ENCODE assay signal across 8 cellular contexts in the genomic region with DNA sequence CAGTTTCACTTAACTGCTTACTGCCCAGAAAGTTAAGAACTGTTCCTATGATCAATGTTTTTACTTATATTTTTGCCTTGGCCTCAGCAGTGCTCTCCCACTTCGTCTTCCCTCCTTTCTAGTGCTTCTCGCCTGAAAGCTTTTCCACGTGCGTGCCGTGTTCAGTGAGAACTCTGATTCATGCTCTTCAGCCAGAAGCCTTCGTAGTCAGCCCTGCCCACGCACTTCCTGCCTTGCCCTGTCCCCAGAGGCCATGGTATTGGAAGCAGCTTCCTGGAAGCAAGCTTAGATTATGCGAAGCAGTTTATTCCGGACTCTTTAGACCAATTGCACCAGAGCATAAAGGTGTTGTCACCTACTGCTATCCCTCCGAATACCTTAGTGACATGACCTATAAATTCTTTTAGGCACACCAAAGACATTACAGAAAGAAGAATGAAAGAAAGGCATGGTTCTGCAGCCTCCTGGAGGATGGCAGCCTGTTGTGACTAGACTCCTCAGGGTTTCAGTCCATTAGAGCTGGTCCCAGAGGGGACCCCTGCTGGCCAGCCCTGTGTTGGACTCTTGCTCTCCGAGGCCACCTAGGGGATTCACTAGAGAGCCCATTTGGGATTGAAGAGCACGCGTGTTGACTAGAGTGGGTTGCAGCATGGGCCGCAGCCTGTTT.
DNase-seq lines count a peak whose midpoint lies in the region; ATAC-seq and TF ChIP-seq lines count a peak whose summit lies in the region.

No MANE protein-coding gene starts in this region.

- H3K36me3 ChIP-seq in breast epithelium: no peaks in the 10 kb centered on the region
- H3K36me3 ChIP-seq in RWPE2 (ENCODE audit: low read depth): 0 out of 2 replicates have a peak, but pooled peaks cover 7% of the 10 kb centered on the region

- BruUV-seq in MCF 10A (replicated peaks; lab: Mats Ljungman, UMichigan): no TSS peak

- peaks cover 40% of the 10 kb centered on the region for H3K4me1 Mint-ChIP-seq in MCF 10A (ENCODE audit: insufficient read depth, unreplicated experiment)

- H3K4me1 ChIP-seq in breast epithelium: no peaks in the 10 kb centered on the region
- H3K4me1 ChIP-seq in RWPE2 (ENCODE audit: insufficient read depth, poor library complexity, severe bottlenecking): peaks cover 18% of the 10 kb centered on the region

- DNase-seq in MCF 10A (ENCODE audit: unreplicated experiment) (peak; percentile 83), breast epithelium (ENCODE audit: low spot score in 2 of 2) (no peak), RWPE2 (ENCODE audit: low spot score) (peak; percentile 74), cardiac septum (ENCODE audit: low spot score) (peak; percentile 87), ureter (ENCODE audit: low spot score) (no peak), occipital lobe (lab: John Stamatoyannopoulos, UW) (no peak)
- DNase-seq in activated naive CD4-positive, alpha-beta T cell treated with Interleukin-2 at 50 U/mL for 16 hours: peak; percentile 81

- CTCF ChIA-PET in MCF 10A (lab: Yijun Ruan, JAX): interaction anchor here (0.6 to 0.9 kb wide), 5 partner anchors 9 to 1970 kb away, joined by 3 to 4 read pairs (median 3); no protein-coding TSS in a partner anchor

- TF ChIP-seq CTCF in MCF 10A (IDR thresholded peaks at IDR 0.05; ENCODE audit: unreplicated experiment) (peak; percentile 13), breast epithelium (IDR thresholded peaks at IDR 0.05) (peak in 1 of 3 donors; percentile 14), RWPE2 (IDR thresholded peaks at IDR 0.05; ENCODE audit: poor library complexity, severe bottlenecking) (peak; percentile 39)

- POLR2A ChIA-PET in MCF 10A (lab: Yijun Ruan, JAX): interaction anchor here (0.7 to 1.8 kb wide), 7 partner anchors 7 to 206 kb away, joined by 3 to 5 read pairs (median 3); no protein-coding TSS in a partner anchor

- peak overlapping the region; percentile 41 for H3K4me3 Mint-ChIP-seq in MCF 10A (ENCODE audit: unreplicated experiment)

- TF ChIP-seq POLR2A in breast epithelium (IDR thresholded peaks at IDR 0.05): no peak

- intact Hi-C loops in MCF 10A (cut with micrococcal nuclease) (no loop called here), breast epithelium (cut with DNase I; ENCODE audit: low total_unique reads) (no loop called here), cardiac septum (cut with DNase I) (no loop called here)

- H3K4me3 ChIP-seq in breast epithelium (peak overlapping the region in 1 of 3 donors; percentile 21), RWPE2 (ENCODE audit: severe bottlenecking) (no peak overlapping the region), skin epidermis (no peak overlapping the region)

- peak overlapping the region in 1 of 2 donors; percentile 69 for H3K27ac ChIP-seq in breast epithelium
- peak overlapping the region; percentile 62 for H3K27ac ChIP-seq in RWPE2 (ENCODE audit: poor library complexity, severe bottlenecking)
- peak overlapping the region in 15 of 21 experiments; percentile 20 to 80 (median 57) for H3K27ac ChIP-seq in skin epidermis

- H3K9me3 Mint-ChIP-seq in MCF 10A (ENCODE audit: unreplicated experiment): no peaks in the 10 kb centered on the region

- H3K27me3 ChIP-seq in breast epithelium (no peaks in the 10 kb centered on the region), RWPE2 (ENCODE audit: insufficient read depth, poor library complexity, severe bottlenecking) (no peaks in the 10 kb centered on the region)

- peak; percentile 90 for ATAC-seq in RWPE2 (ENCODE audit: low read depth)

- peaks cover 0 to 4% of the 10 kb centered on the region in 2 donors for H3K9me3 ChIP-seq in breast epithelium
- no peaks in the 10 kb centered on the region for H3K9me3 ChIP-seq in RWPE2 (ENCODE audit: severe bottlenecking)

- H3K27me3 Mint-ChIP-seq in MCF 10A (ENCODE audit: insufficient read depth, unreplicated experiment): no peaks in the 10 kb centered on the region

- H3K36me3 Mint-ChIP-seq in MCF 10A (ENCODE audit: insufficient read depth, unreplicated experiment): peaks cover 20% of the 10 kb centered on the region

- peak overlapping the region; percentile 87 for H3K27ac Mint-ChIP-seq in MCF 10A (ENCODE audit: low read depth, unreplicated experiment)

Comparison
In these comparisons a context has a peak if more than half of its experiments do, and no peak if none do; other contexts are left out.
1. DNase-seq: peak in MCF 10A (single experiment), RWPE2 (single experiment), activated naive CD4-positive, alpha-beta T cell treated with Interleukin-2 at 50 U/mL for 16 hours (single experiment) and cardiac septum (single experiment); none in breast epithelium (0 of 2), ureter (single experiment) and occipital lobe (single experiment).